Comparison of ENCODE assay signal across 8 cellular contexts in genomic region chr22:23591203-23591791, GRCh38. TPM values are rescaled to one million over a fixed set of nuclear protein-coding genes. Genes with fewer than 3 reads are reported as not detected.
DNase-seq lines count a peak whose midpoint lies in the region; FAIRE-seq and TF ChIP-seq lines count a peak whose summit lies in the region.

No MANE protein-coding gene starts in this region.

- CTCF ChIA-PET in RWPE1 (lab: Yijun Ruan, JAX), result no interaction called here

- peaks cover 5 to 15% (median 11%) of the 10 kb centered on the region in 11 experiments; a peak in 10 of 22 replicates for H3K9me3 ChIP-seq in BLaER1 treated with 17β-estradiol and CSF1 and Interleukin-3, amounts not matched to agents 10 nM and 100 nM (replicated peaks in 1 of 11)

- no peaks in the 10 kb centered on the region for H3K27me3 ChIP-seq in BLaER1 treated with 17β-estradiol and CSF1 and Interleukin-3, amounts not matched to agents 10 nM and 100 nM

- no peak overlapping the region; a peak in 1 of 20 replicates for H3K4me3 ChIP-seq in BLaER1 treated with 17β-estradiol and CSF1 and Interleukin-3, amounts not matched to agents 10 nM and 100 nM

- peak; percentile 96 for TF ChIP-seq CTCF in HFFc6 (IDR thresholded peaks at IDR 0.05)
- peak; percentile 66 for TF ChIP-seq CTCF in RWPE1 (conservative IDR thresholded peaks at IDR 0.05; ENCODE audit: low read depth)

- no peak overlapping the region for H3K27ac Mint-ChIP-seq in HFFc6

- no peaks in the 10 kb centered on the region for H4K20me1 ChIP-seq in BLaER1 treated with 17β-estradiol and CSF1 and Interleukin-3, amounts not matched to agents 10 nM and 100 nM

- peaks cover 21% of the 10 kb centered on the region for H3K27me3 Mint-ChIP-seq in HFFc6 (ENCODE audit: insufficient read depth)

- peak overlapping the region in 10 of 11 experiments; percentile 4 to 49 (median 35); a peak in 14 of 22 replicates for H3K9ac ChIP-seq in BLaER1 treated with 17β-estradiol and CSF1 and Interleukin-3, amounts not matched to agents 10 nM and 100 nM

- H3K4me3 Mint-ChIP-seq in HFFc6, result no peak overlapping the region

- peaks cover 9 to 87% (median 80%) of the 10 kb centered on the region in 10 experiments for H3K4me1 ChIP-seq in BLaER1 treated with 17β-estradiol and CSF1 and Interleukin-3, amounts not matched to agents 10 nM and 100 nM

- H3K4me2 ChIP-seq in BLaER1 treated with 17β-estradiol and CSF1 and Interleukin-3, amounts not matched to agents 10 nM and 100 nM, result peak overlapping the region; percentile 52 to 99 (median 70)

- H3K36me3 ChIP-seq in BLaER1 treated with 17β-estradiol and CSF1 and Interleukin-3, amounts not matched to agents 10 nM and 100 nM, result no peaks in the 10 kb centered on the region

- peak overlapping the region in 9 of 11 experiments; percentile 9 to 70 (median 61); a peak in 15 of 22 replicates for H3K27ac ChIP-seq in BLaER1 treated with 17β-estradiol and CSF1 and Interleukin-3, amounts not matched to agents 10 nM and 100 nM
- no peak overlapping the region for H3K27ac ChIP-seq in RWPE1

- H3K9me3 Mint-ChIP-seq in HFFc6, result peaks cover 6% of the 10 kb centered on the region

- peak; percentile 5 for FAIRE-seq in urothelium cell line (lab: Jason Lieb, UNC)

- no peaks in the 10 kb centered on the region for H3K36me3 Mint-ChIP-seq in HFFc6 (ENCODE audit: low read depth)

- POLR2A ChIA-PET in RWPE1 (lab: Yijun Ruan, JAX; ENCODE audit: low non-redundant PET), result no interaction called here

- DNase-seq in HFFc6, result peak; percentile 10
- DNase-seq in RWPE1 (ENCODE audit: low spot score), result peak; percentile 19
- DNase-seq in activated effector memory CD4-positive, alpha-beta T cell treated with anti-CD3 and anti-CD28 coated beads, Interleukin-2, amount 50 U/mL, for 16 hours, result peak; percentile 83
- peak; percentile 23 for DNase-seq in globus pallidus (ENCODE audit: low spot score)
- DNase-seq in pons (ENCODE audit: low spot score), result peak; percentile 17
- DNase-seq in urothelium cell line (ENCODE audit: low spot score), result peak; percentile 60
- no peak for DNase-seq in ureter (ENCODE audit: low spot score)

- no peaks in the 10 kb centered on the region for H3K4me1 Mint-ChIP-seq in HFFc6 (ENCODE audit: low read depth)

RNA-seq across cellular contexts. Expression of gene IGLL1, which starts 11.2 kb away (rescaled TPM):
- total RNA-seq in HFFc6 (2021; fragmentation: NEBNext Ultra II Directional; extraction: Animal tissue kit (Norgen Biotek cat#: 25700)), result not detected
- total RNA-seq in ureter, result not detected

RNA-seq across cellular contexts. Expression of gene DRICH1, which starts 40.8 kb away (rescaled TPM):
- total RNA-seq in HFFc6 (2021; fragmentation: NEBNext Ultra II Directional; extraction: Animal tissue kit (Norgen Biotek cat#: 25700)), result under 1 TPM in 3 of 6 experiments, not detected in 3; 0.14 to 0.25 (median 0.24) TPM
- total RNA-seq in ureter, result 2.3 TPM
